In genomic region chr4:129223955-129224354, GRCh38 we compare ENCODE assay signal across 16 cellular contexts.
"Had no signal": no experiment of that assay in that cellular context is flagged by ENCODE, and none has a peak within 500 bp of the region (broad histone marks: within the 10 kb centered on the region; RNA-seq: fewer than 3 reads in every experiment).

No MANE protein-coding gene starts in this region.

- H3K36me3 Mint-ChIP-seq: immature natural killer cell; naive thymus-derived CD4-positive, alpha-beta T cell; T-cell; type B pancreatic cell had no signal

- H3K4me3 ChIP-seq: lung, psoas muscle, right lobe of liver had no signal

- DNase-seq: activated CD4-positive, alpha-beta T cell treated with anti-CD3 and anti-CD28 coated beads for 4 hours; activated CD8-positive, alpha-beta T cell treated with anti-CD3 and anti-CD28 coated beads, Interleukin-2, amount 10 ng/mL, durations not matched to agents 7 days and 5 days; activated naive CD4-positive, alpha-beta T cell treated with anti-CD3 and anti-CD28 coated beads for 36 hours; central memory CD4-positive, alpha-beta T cell; glutamatergic neuron; immature natural killer cell; naive thymus-derived CD4-positive, alpha-beta T cell; nucleus accumbens; psoas muscle; right lobe of liver; stimulated activated naive CD4-positive, alpha-beta T cell; T-cell; T1000 had no signal

- H3K27me3 Mint-ChIP-seq: activated T-helper 17 cell treated with anti-CD3 and anti-CD28 coated beads, Interleukin-2, amount 50 U/mL, for 72 hours; type B pancreatic cell had no signal

- H3K4me3 Mint-ChIP-seq: activated CD8-positive, alpha-beta T cell treated with anti-CD3 and anti-CD28 coated beads, Interleukin-2, amount 10 ng/mL, durations not matched to agents 7 days and 5 days; activated naive CD4-positive, alpha-beta T cell treated with anti-CD3 and anti-CD28 coated beads for 36 hours; activated T-helper 17 cell treated with anti-CD3 and anti-CD28 coated beads, Interleukin-2, amount 50 U/mL, for 72 hours; immature natural killer cell; naive thymus-derived CD4-positive, alpha-beta T cell; T-cell; type B pancreatic cell had no signal

- H3K4me1 ChIP-seq: psoas muscle had no signal

- H3K27ac ChIP-seq: psoas muscle, right lobe of liver had no signal

- H3K27me3 ChIP-seq: right lobe of liver had no signal

- H3K4me1 Mint-ChIP-seq: activated T-helper 17 cell treated with anti-CD3 and anti-CD28 coated beads, Interleukin-2, amount 50 U/mL, for 72 hours; immature natural killer cell; naive thymus-derived CD4-positive, alpha-beta T cell; T-cell had no signal

- H3K9me3 ChIP-seq: psoas muscle, right lobe of liver had no signal

- ATAC-seq: activated CD8-positive, alpha-beta T cell treated with anti-CD3 and anti-CD28 coated beads, Interleukin-2, amount 10 ng/mL, durations not matched to agents 7 days and 5 days; activated T-helper 17 cell treated with anti-CD3 and anti-CD28 coated beads, Interleukin-2, amount 50 U/mL, for 72 hours; naive thymus-derived CD4-positive, alpha-beta T cell; psoas muscle; T-cell had no signal

- H3K27ac Mint-ChIP-seq: activated CD8-positive, alpha-beta T cell treated with anti-CD3 and anti-CD28 coated beads, Interleukin-2, amount 10 ng/mL, durations not matched to agents 7 days and 5 days; activated naive CD4-positive, alpha-beta T cell treated with anti-CD3 and anti-CD28 coated beads for 36 hours; activated T-helper 17 cell treated with anti-CD3 and anti-CD28 coated beads, Interleukin-2, amount 50 U/mL, for 72 hours; immature natural killer cell; naive thymus-derived CD4-positive, alpha-beta T cell; T-cell; type B pancreatic cell had no signal

- H3K36me3 ChIP-seq: right lobe of liver had no signal

- H3K9me3 Mint-ChIP-seq: activated naive CD4-positive, alpha-beta T cell treated with anti-CD3 and anti-CD28 coated beads for 36 hours; activated T-helper 17 cell treated with anti-CD3 and anti-CD28 coated beads, Interleukin-2, amount 50 U/mL, for 72 hours; T-cell; type B pancreatic cell had no signal
